Comparison of ENCODE assay signal across 1 cellular context in genomic region chr22:43925433-43926348, GRCh38.
TF ChIP-seq lines count a peak whose summit lies in the region.

No MANE protein-coding gene starts in this region.

TF ChIP-seq in HepG2, 621 proteins besides CTCF, POLR2A, EP300 and RAD21 (continued from another document and continues in another):
- TF ChIP-seq ZNF280D (CRISPR knock-in tag; IDR thresholded peaks at IDR 0.05) (0 out of 2 replicates have a peak, but pooled peaks have one; percentile 20), ATF7 (IDR thresholded peaks at IDR 0.05) (no peak), ATF7 (CRISPR knock-in tag; IDR thresholded peaks at IDR 0.05) (0 out of 2 replicates have a peak, but pooled peaks have one; percentile 29), HOXD1 (CRISPR knock-in tag; IDR thresholded peaks at IDR 0.05) (peak; percentile 53; the same call in 1 of the 2 replicates), SCMH1 (CRISPR knock-in tag; IDR thresholded peaks at IDR 0.05; ENCODE audit: borderline replicate concordance) (no peak), XBP1 (CRISPR knock-in tag; IDR thresholded peaks at IDR 0.05) (no peak), NR2F6 (IDR thresholded peaks at IDR 0.05) (peak; percentile 84), NR2F6 (CRISPR knock-in tag; IDR thresholded peaks at IDR 0.05) (peak; percentile 80; the same call in 1 of the 2 replicates), AGO2 (optimal IDR thresholded peaks at IDR 0.05; ENCODE audit: low read depth, low read length) (peak; percentile 80), ZNF816 (CRISPR knock-in tag; IDR thresholded peaks at IDR 0.05; ENCODE audit: borderline replicate concordance) (peak; percentile 60; the same call in 1 of the 2 replicates), MIER2 (CRISPR knock-in tag; IDR thresholded peaks at IDR 0.05) (no peak), ZNF337 (CRISPR knock-in tag; IDR thresholded peaks at IDR 0.05; ENCODE audit: borderline replicate concordance, low read depth) (peak; percentile 72; the same call in 1 of the 2 replicates), TFAP4 (IDR thresholded peaks at IDR 0.05; ENCODE audit: borderline replicate concordance, low read depth) (peak; percentile 81; the same call in 1 of the 2 replicates), SAP130 (CRISPR knock-in tag; IDR thresholded peaks at IDR 0.05; ENCODE audit: low read depth) (peak; percentile 94), FOXP4 (CRISPR knock-in tag; IDR thresholded peaks at IDR 0.05) (peak; percentile 86), AHDC1 (CRISPR knock-in tag; IDR thresholded peaks at IDR 0.05; ENCODE audit: borderline replicate concordance) (peak; percentile 79; the same call in 1 of the 2 replicates), MTA3 (CRISPR knock-in tag; IDR thresholded peaks at IDR 0.05) (no peak), HNRNPL (IDR thresholded peaks at IDR 0.05; ENCODE audit: low read depth, low read length) (peak; percentile 72; the same call in 1 of the 2 replicates), ESRRA (CRISPR knock-in tag; IDR thresholded peaks at IDR 0.05; ENCODE audit: low read depth) (0 out of 2 replicates have a peak, but pooled peaks have one; percentile 40), IKZF5 (CRISPR knock-in tag; IDR thresholded peaks at IDR 0.05) (peak; percentile 70; the same call in 1 of the 2 replicates), ZNF256 (CRISPR knock-in tag; conservative IDR thresholded peaks at IDR 0.05) (no peak), MYC (CRISPR knock-in tag; IDR thresholded peaks at IDR 0.05; ENCODE audit: borderline replicate concordance) (peak; percentile 80), SRF (IDR thresholded peaks at IDR 0.05; ENCODE audit: low read depth, low read length) (peak; percentile 14; the same call in 1 of the 2 replicates), LCORL (IDR thresholded peaks at IDR 0.05) (no peak), LCORL (CRISPR knock-in tag; IDR thresholded peaks at IDR 0.05) (peak; percentile 93), SMARCC2 (IDR thresholded peaks at IDR 0.05) (no peak), ZBED4 (CRISPR knock-in tag; IDR thresholded peaks at IDR 0.05; ENCODE audit: borderline replicate concordance) (peak; percentile 21; the same call in 1 of the 2 replicates), ZBTB2 (CRISPR knock-in tag; IDR thresholded peaks at IDR 0.05; ENCODE audit: low read depth) (no peak), REPIN1 (CRISPR knock-in tag; IDR thresholded peaks at IDR 0.05; ENCODE audit: borderline replicate concordance, low read depth) (peak; percentile 65; the same call in 1 of the 2 replicates), ZBTB1 (CRISPR knock-in tag; IDR thresholded peaks at IDR 0.05; ENCODE audit: borderline replicate concordance) (no peak), FOXA1 (IDR thresholded peaks at IDR 0.05) (no peak), FOXA1 (CRISPR knock-in tag; IDR thresholded peaks at IDR 0.05) (peak; percentile 62), BCL6 (CRISPR knock-in tag; IDR thresholded peaks at IDR 0.05) (peak; percentile 66; the same call in 1 of the 2 replicates), ZNF576 (CRISPR knock-in tag; IDR thresholded peaks at IDR 0.05) (no peak), ZNF546 (CRISPR knock-in tag; conservative IDR thresholded peaks at IDR 0.05) (no peak)
